15 cellular contexts compared by ENCODE assay signal in genomic region chr17:58271532-58271931, GRCh38. TPM values are rescaled to one million over a fixed set of nuclear protein-coding genes. Genes with fewer than 3 reads are reported as not detected.
DNase-seq lines count a peak whose midpoint lies in the region; ATAC-seq and TF ChIP-seq lines count a peak whose summit lies in the region.
"Had no signal": no experiment of that assay in that cellular context is flagged by ENCODE, and none has a peak within 500 bp of the region (broad histone marks: within the 10 kb centered on the region; RNA-seq: fewer than 3 reads in every experiment).

No MANE protein-coding gene starts in this region.

- no peak overlapping the region for H3K4me2 ChIP-seq in neuronal stem cell (ENCODE audit: insufficient read depth, low read length, poor library complexity, severe bottlenecking)
- H3K4me2 ChIP-seq: BLaER1 treated with 17β-estradiol and CSF1 and Interleukin-3, amounts not matched to agents 10 nM and 100 nM had no signal

- no peak overlapping the region for H2BK12ac ChIP-seq in neuronal stem cell (ENCODE audit: low read length)

- H3K36me3 ChIP-seq in right atrium auricular region (no peaks in the 10 kb centered on the region), neuronal stem cell (replicated peaks in 1 of 2; ENCODE audit: control insufficient read depth in 2 of 2, insufficient read depth in 2 of 2, low read length in 2 of 2) (no peaks in the 10 kb centered on the region)
- H3K36me3 ChIP-seq: BLaER1 treated with 17β-estradiol and CSF1 and Interleukin-3, amounts not matched to agents 10 nM and 100 nM had no signal

- H3K9me3 Mint-ChIP-seq in chondrocyte (ENCODE audit: low read depth), result no peaks in the 10 kb centered on the region
- H3K9me3 Mint-ChIP-seq: CD4-positive, CD25-positive, alpha-beta regulatory T cell had no signal

- no peak overlapping the region for H2AK5ac ChIP-seq in neuronal stem cell (ENCODE audit: low read depth, low read length)

- H3K4ac ChIP-seq in neuronal stem cell (ENCODE audit: low read length), result no peak overlapping the region

- no peak overlapping the region for H3K18ac ChIP-seq in neuronal stem cell (ENCODE audit: low read length)

- TF ChIP-seq CTCF in right atrium auricular region (IDR thresholded peaks at IDR 0.05) (no peak), chondrocyte (IDR thresholded peaks at IDR 0.05) (no peak)

- H3K4me1 ChIP-seq in right atrium auricular region, result no peaks in the 10 kb centered on the region
- H3K4me1 ChIP-seq in neuronal stem cell (ENCODE audit: control insufficient read depth in 2 of 2, insufficient read depth in 1 of 2, low read depth in 1 of 2, low read length in 2 of 2), result no peaks in the 10 kb centered on the region

- peak overlapping the region; percentile 7 for H4K8ac ChIP-seq in neuronal stem cell (ENCODE audit: low read depth, low read length)

- ATAC-seq in Right ventricle myocardium inferior (no peak), GM19467 (IDR thresholded peaks at IDR 0.05; ENCODE audit: unreplicated experiment) (no peak), left lobe of liver (no peak)

- H3K14ac ChIP-seq in neuronal stem cell (ENCODE audit: low read length), result no peak overlapping the region

- WGBS in neuronal stem cell (ENCODE audit: extremely low coverage in 2 of 2, insufficient read length in 2 of 2, insufficient replicate concordance in 1 of 2), 2 donors, result no CpG with 5 or more reads among the region's 19 CpGs

- H3K36me3 Mint-ChIP-seq in chondrocyte (ENCODE audit: low read depth), result no peaks in the 10 kb centered on the region
- H3K36me3 Mint-ChIP-seq: CD4-positive, CD25-positive, alpha-beta regulatory T cell had no signal

- no peaks in the 10 kb centered on the region for H3K79me1 ChIP-seq in neuronal stem cell (ENCODE audit: low read depth, low read length)

- no peak overlapping the region for H3K9ac ChIP-seq in neuronal stem cell (ENCODE audit: low read depth, low read length, poor library complexity)
- H3K9ac ChIP-seq: BLaER1 treated with 17β-estradiol and CSF1 and Interleukin-3, amounts not matched to agents 10 nM and 100 nM; GM23248 had no signal

- DNase-seq in right atrium auricular region (ENCODE audit: low spot score) (peak; percentile 34), Right ventricle myocardium inferior (ENCODE audit: missing footprints) (no peak), chondrocyte (ENCODE audit: low spot score) (peak; percentile 86), neuronal stem cell (ENCODE audit: low spot score) (no peak), HK-2 (ENCODE audit: unreplicated experiment) (no peak), left lobe of liver (ENCODE audit: low spot score) (no peak), mucosa of gallbladder (ENCODE audit: low spot score) (no peak)
- DNase-seq: ACHN; CD4-positive, CD25-positive, alpha-beta regulatory T cell; DMS53; GF-D8; GM23248 had no signal

- no peak overlapping the region for H4K91ac ChIP-seq in neuronal stem cell (ENCODE audit: low read depth, low read length, poor library complexity)

- no peak overlapping the region for H2BK5ac ChIP-seq in neuronal stem cell (ENCODE audit: low read length)

- H3K9me3 ChIP-seq in right atrium auricular region (no peaks in the 10 kb centered on the region), neuronal stem cell (replicated peaks in 1 of 2; ENCODE audit: control insufficient read depth in 2 of 2, insufficient read depth in 1 of 2, low read depth in 1 of 2, low read length in 2 of 2) (no peaks in the 10 kb centered on the region)
- H3K9me3 ChIP-seq: BLaER1 treated with 17β-estradiol and CSF1 and Interleukin-3, amounts not matched to agents 10 nM and 100 nM had no signal

- H3K4me3 Mint-ChIP-seq in chondrocyte (ENCODE audit: unreplicated experiment), result no peak overlapping the region

- H3K4me3 ChIP-seq in right atrium auricular region (no peak overlapping the region), neuronal stem cell (ENCODE audit: low read length in 2 of 2) (no peak overlapping the region)
- H3K4me3 ChIP-seq: BLaER1 treated with 17β-estradiol and CSF1 and Interleukin-3, amounts not matched to agents 10 nM and 100 nM; GM23248 had no signal

- no peak overlapping the region for H3K27ac Mint-ChIP-seq in chondrocyte (ENCODE audit: unreplicated experiment)

- no peak overlapping the region for H2BK15ac ChIP-seq in neuronal stem cell (ENCODE audit: low read length)

- H3K27me3 ChIP-seq in right atrium auricular region (no peaks in the 10 kb centered on the region), neuronal stem cell (ENCODE audit: control insufficient read depth in 3 of 3, insufficient read depth in 3 of 3, low read depth in 1 of 3, low read length in 3 of 3) (peaks cover 0 to 31% (median 2%) of the 10 kb centered on the region in 3 experiments)
- H3K27me3 ChIP-seq: BLaER1 treated with 17β-estradiol and CSF1 and Interleukin-3, amounts not matched to agents 10 nM and 100 nM had no signal

- intact Hi-C loops in Right ventricle myocardium inferior (cut with DNase I), result no loop called here

- H2BK120ac ChIP-seq in neuronal stem cell (ENCODE audit: low read depth, low read length), result no peak overlapping the region

- H3K27ac ChIP-seq in right atrium auricular region (no peak overlapping the region), neuronal stem cell (replicated peaks; ENCODE audit: low read length) (no peak overlapping the region)
- H3K27ac ChIP-seq: BLaER1 treated with 17β-estradiol and CSF1 and Interleukin-3, amounts not matched to agents 10 nM and 100 nM; GM23248 had no signal

- H3K4me1 Mint-ChIP-seq in chondrocyte (ENCODE audit: low read depth), result no peaks in the 10 kb centered on the region

- no peak overlapping the region for H3K23ac ChIP-seq in neuronal stem cell (ENCODE audit: low read depth, low read length, poor library complexity)

- H3K27me3 Mint-ChIP-seq in chondrocyte (ENCODE audit: low read depth), result peaks cover 31% of the 10 kb centered on the region

- no peak overlapping the region for H2AFZ ChIP-seq in neuronal stem cell (ENCODE audit: low read length)
- H2AFZ ChIP-seq: GM23248 had no signal

RNA-seq across cellular contexts. Expression of gene MPO, which starts 9.2 kb away (rescaled TPM):
- under 1 TPM; 0.12 to 0.30 TPM for total RNA-seq in right atrium auricular region
- total RNA-seq in Right ventricle myocardium inferior, result 0.08 TPM
- not detected in 3 replicates for total RNA-seq in chondrocyte
- polyA plus RNA-seq in neuronal stem cell (2013, experiment 1 of 2), result 0.01 TPM
- polyA plus RNA-seq in neuronal stem cell (2013, experiment 2 of 2), result not detected
- total RNA-seq in left lobe of liver, result 0.43 TPM
- total RNA-seq in mucosa of gallbladder, result 0.06 TPM
- total RNA-seq: A172; CD4-positive, CD25-positive, alpha-beta regulatory T cell; GM23248 had no signal
- polyA plus RNA-seq: GM23248 had no signal

RNA-seq across cellular contexts. Expression of gene LPO, which starts 33.1 kb away (rescaled TPM):
- total RNA-seq in right atrium auricular region (not detected), Right ventricle myocardium inferior (not detected), chondrocyte (not detected in 3 replicates), left lobe of liver (not detected), mucosa of gallbladder (not detected)
- 0.03 TPM for polyA plus RNA-seq in neuronal stem cell (2013, experiment 1 of 2)
- polyA plus RNA-seq in neuronal stem cell (2013, experiment 2 of 2), result 0.04 TPM
- total RNA-seq: A172, GM23248 had no signal

RNA-seq across cellular contexts. Expression of gene MKS1, which starts 52.5 kb away (rescaled TPM):
- 1 to 10 TPM; 4.8 to 6.4 TPM for total RNA-seq in right atrium auricular region
- 7.7 TPM for total RNA-seq in Right ventricle myocardium inferior
- 11.5 to 16.9 TPM (median 16.2 TPM) in 3 replicates for total RNA-seq in chondrocyte
- 13.6 TPM for polyA plus RNA-seq in neuronal stem cell (2013, experiment 1 of 2)
- 14.3 TPM for polyA plus RNA-seq in neuronal stem cell (2013, experiment 2 of 2)
- 9.8 TPM for total RNA-seq in left lobe of liver
- 16.6 TPM for total RNA-seq in mucosa of gallbladder

RNA-seq across cellular contexts. Expression of gene TSPOAP1, which starts 57.1 kb away (rescaled TPM):
- total RNA-seq in right atrium auricular region (1 to 10 TPM; 6.1 to 8.5 TPM), Right ventricle myocardium inferior (12.1 TPM), chondrocyte (1.3 to 2.0 TPM in 2 of 3 replicates, not detected in the other), left lobe of liver (6.5 TPM), mucosa of gallbladder (30.2 TPM)
- polyA plus RNA-seq in neuronal stem cell (2013, experiment 1 of 2), result 26.2 TPM
- polyA plus RNA-seq in neuronal stem cell (2013, experiment 2 of 2), result 25.2 TPM
- total RNA-seq: A172 had no signal

Comparison
In these comparisons a context has a peak if more than half of its experiments do, and no peak if none do; other contexts are left out.
1. DNase-seq: peak in right atrium auricular region (single experiment) and chondrocyte (single experiment); none in Right ventricle myocardium inferior (single experiment), neuronal stem cell (single experiment), HK-2 (single experiment), left lobe of liver (single experiment) and mucosa of gallbladder (single experiment).